In the genomic region with DNA sequence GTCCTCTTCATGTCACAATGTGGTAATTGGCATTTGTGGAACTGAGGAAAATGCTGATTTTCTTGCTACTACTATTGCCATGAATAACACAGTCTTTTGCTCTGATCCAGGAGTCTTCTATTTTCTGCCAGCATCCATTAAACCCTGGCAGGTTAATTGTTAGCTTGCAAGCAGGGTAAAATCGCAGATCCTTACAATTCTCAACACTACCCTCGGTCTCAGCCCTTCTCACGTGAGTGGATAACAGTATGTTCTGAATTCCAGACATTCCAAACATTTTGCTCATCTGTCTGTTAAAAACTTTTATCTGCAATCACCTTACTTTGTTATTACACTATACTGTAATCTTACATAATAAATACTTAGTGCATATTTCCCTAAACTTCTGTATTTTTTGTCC, we compare ENCODE assay signal across 22 cellular contexts.
DNase-seq lines count a peak whose midpoint lies in the region; ATAC-seq and TF ChIP-seq lines count a peak whose summit lies in the region.
"Had no signal": no experiment of that assay in that cellular context is flagged by ENCODE, and none has a peak within 500 bp of the region (broad histone marks: within the 10 kb centered on the region; RNA-seq: fewer than 3 reads in every experiment).

No MANE protein-coding gene starts in this region.

- no peaks in the 10 kb centered on the region for H3K36me3 ChIP-seq in HUES48 (ENCODE audit: control insufficient read depth, insufficient read depth, low read length)
- H3K36me3 ChIP-seq in sigmoid colon: no peaks in the 10 kb centered on the region
- no peaks in the 10 kb centered on the region for H3K36me3 ChIP-seq in colonic mucosa
- H3K36me3 ChIP-seq: breast epithelium, neutrophil, spleen, upper lobe of left lung had no signal

- no peak for TF ChIP-seq EP300 in sigmoid colon (IDR thresholded peaks at IDR 0.05)

- ATAC-seq in HG03457 (IDR thresholded peaks at IDR 0.05; ENCODE audit: unreplicated experiment): no peak
- ATAC-seq: psoas muscle had no signal

- H3K27me3 ChIP-seq in HUES48 (ENCODE audit: control insufficient read depth, insufficient read depth, low read length): no peaks in the 10 kb centered on the region
- no peaks in the 10 kb centered on the region for H3K27me3 ChIP-seq in sigmoid colon
- H3K27me3 ChIP-seq in colonic mucosa: no peaks in the 10 kb centered on the region
- H3K27me3 ChIP-seq: breast epithelium, neutrophil, spleen, upper lobe of left lung had no signal

- no peaks in the 10 kb centered on the region for H3K9me3 ChIP-seq in HUES48 (ENCODE audit: control insufficient read depth, insufficient read depth, low read length)
- no peaks in the 10 kb centered on the region for H3K9me3 ChIP-seq in sigmoid colon
- no peaks in the 10 kb centered on the region for H3K9me3 ChIP-seq in colonic mucosa
- H3K9me3 ChIP-seq: breast epithelium, neutrophil, psoas muscle, spleen, upper lobe of left lung had no signal

- H3K9ac ChIP-seq in HUES48 (ENCODE audit: low read depth, low read length) (peak overlapping the region; percentile 26; the same call in 1 of the 2 replicates), colonic mucosa (ENCODE audit: low read depth in 2 of 2, low read length in 2 of 2) (no peak overlapping the region)

- DNase-seq in choroid plexus epithelial cell (ENCODE audit: low read depth) (peak; percentile 3), islet precursor cell (peak; percentile 70), retinal pigment epithelial cell (ENCODE audit: low read depth) (peak; percentile 62), sigmoid colon (no peak), colonic mucosa (no peak)
- DNase-seq: activated CD4-positive, alpha-beta T cell treated with anti-CD3 and anti-CD28 coated beads, Interleukin-2, amount 10 ng/mL, durations not matched to agents 7 days and 5 days; activated gamma-delta T cell; CD8-positive, alpha-beta memory T cell; dermis blood vessel endothelial cell; DND-41; HCEC 1CT; NCI-H1105 treated with DMSO at 0.1 percent for 48 hours; NCI-H526; psoas muscle; Right ventricle myocardium superior; spleen; upper lobe of left lung had no signal

- peak overlapping the region; percentile 59 for H3K27ac ChIP-seq in HUES48 (ENCODE audit: low read depth, low read length)
- H3K27ac ChIP-seq in sigmoid colon: no peak overlapping the region
- H3K27ac ChIP-seq in colonic mucosa: no peak overlapping the region
- H3K27ac ChIP-seq: breast epithelium, epithelial cell of prostate, neutrophil, psoas muscle, spleen, upper lobe of left lung had no signal

- 30 to 58% methylated on average over 3 of the region's 3 CpGs for WGBS in sigmoid colon, 2 donors

- peaks cover 13% of the 10 kb centered on the region for H3K4me1 ChIP-seq in HUES48 (ENCODE audit: control insufficient read depth, insufficient read depth, low read length)
- no peaks in the 10 kb centered on the region for H3K4me1 ChIP-seq in sigmoid colon
- H3K4me1 ChIP-seq in colonic mucosa: no peaks in the 10 kb centered on the region
- H3K4me1 ChIP-seq: breast epithelium, psoas muscle, spleen, upper lobe of left lung had no signal

- no peak for TF ChIP-seq POLR2A in sigmoid colon (IDR thresholded peaks at IDR 0.05)

- TF ChIP-seq CTCF in choroid plexus epithelial cell (conservative IDR thresholded peaks at IDR 0.05; ENCODE audit: low read depth, low read length): no peak
- no peak for TF ChIP-seq CTCF in retinal pigment epithelial cell (conservative IDR thresholded peaks at IDR 0.05; ENCODE audit: low read depth, low read length)
- no peak for TF ChIP-seq CTCF in sigmoid colon (IDR thresholded peaks at IDR 0.05)
- TF ChIP-seq CTCF in colonic mucosa (IDR thresholded peaks at IDR 0.05): no peak

- intact Hi-C loops in sigmoid colon (cut with DNase I): loop anchor here (10.0 kb wide), 1 partner anchor 322 kb away; no protein-coding TSS in a partner anchor
- intact Hi-C loops in colonic mucosa (cut with DNase I): loop anchor here (5.0 kb wide), 2 partner anchors 279 to 319 kb away; no protein-coding TSS in a partner anchor

- H3K4me3 ChIP-seq in HUES48 (ENCODE audit: low read depth, low read length) (no peak overlapping the region), choroid plexus epithelial cell (ENCODE audit: low read depth, low read length) (no peak overlapping the region), retinal pigment epithelial cell (ENCODE audit: low read length) (no peak overlapping the region), sigmoid colon (no peak overlapping the region), colonic mucosa (no peak overlapping the region)
- H3K4me3 ChIP-seq: breast epithelium, psoas muscle, spleen, upper lobe of left lung had no signal

Comparison
In these comparisons a context has a peak if more than half of its experiments do, and no peak if none do; other contexts are left out.
1. DNase-seq: peak in choroid plexus epithelial cell (single experiment), islet precursor cell (single experiment) and retinal pigment epithelial cell (single experiment); none in sigmoid colon (single experiment) and colonic mucosa (single experiment).